Comparison of ENCODE assay signal across 29 cellular contexts in genomic region chr1:208728815-208729214, GRCh38.
"Had no signal": no experiment of that assay in that cellular context is flagged by ENCODE, and none has a peak within 500 bp of the region (broad histone marks: within the 10 kb centered on the region; RNA-seq: fewer than 3 reads in every experiment).

No MANE protein-coding gene starts in this region.

- H3K9ac ChIP-seq: neural progenitor cell, parathyroid adenoma had no signal

- H3K36me3 ChIP-seq: left lung, lower lobe of right lung, neural progenitor cell, neutrophil, right atrium auricular region, right lobe of liver, transverse colon, upper lobe of left lung, vagina had no signal

- H3K9me3 ChIP-seq: lower lobe of right lung, neutrophil, right lobe of liver, transverse colon, upper lobe of left lung, vagina had no signal

- H3K27ac ChIP-seq: left lung, lower lobe of right lung, neural progenitor cell, neutrophil, parathyroid adenoma, right atrium auricular region, right lobe of liver, transverse colon, upper lobe of left lung, vagina had no signal

- H3K4me1 ChIP-seq: left lung, lower lobe of right lung, parathyroid adenoma, right atrium auricular region, right lobe of liver, transverse colon, vagina had no signal

- H3K4me3 ChIP-seq: left lung, lower lobe of right lung, neural progenitor cell, right atrium auricular region, right lobe of liver, smooth muscle cell, transverse colon, upper lobe of left lung, vagina had no signal

- FAIRE-seq: islet of Langerhans, kidney had no signal

- H3K79me2 ChIP-seq: parathyroid adenoma had no signal

- H3K4me2 ChIP-seq: neural progenitor cell, smooth muscle cell had no signal

- H3K27me3 ChIP-seq: left lung, neural progenitor cell, right atrium auricular region, right lobe of liver, transverse colon, upper lobe of left lung, vagina had no signal

- DNase-seq: immature natural killer cell; kidney; left colon; left lung; lower lobe of right lung; mammary epithelial cell; mesenchymal stem cell; naive B cell; natural killer cell; nephron progenitor cell; occipital lobe; right lobe of liver; stimulated activated CD4-positive, alpha-beta T cell treated with anti-CD3 and anti-CD28 coated beads, Interleukin-1b, Interleukin-23, amount 100 ng/mL, for 48 hours; stimulated activated CD4-positive, alpha-beta T cell treated with anti-CD3 and anti-CD28 coated beads, Interleukin-2, amount 100 ng/mL, for 48 hours; stimulated activated CD4-positive, alpha-beta T cell treated with anti-CD3 and anti-CD28 coated beads, Interleukin-4, amount 100 ng/mL, for 4 hours; stimulated activated CD8-positive, alpha-beta memory T cell treated with anti-CD3 and anti-CD28 coated beads, Interleukin-4, amount 100 ng/mL, for 48 hours; stimulated activated naive CD4-positive, alpha-beta T cell treated with Interleukin-2 at 50 U/mL for 16 hours; stimulated activated naive CD8-positive, alpha-beta T cell treated with anti-CD3 and anti-CD28 coated beads, Interleukin-15, amount 100 ng/mL, for 72 hours; substantia nigra; transverse colon; upper lobe of left lung had no signal

- H2AFZ ChIP-seq: neural progenitor cell, parathyroid adenoma had no signal

- ATAC-seq: left colon; left lung; lower lobe of right lung; natural killer cell; right lobe of liver; stimulated activated memory B cell treated with anti-CD40 and anti-IgM and Interleukin-4, amounts not matched to agents 10 μg/mL and 1 μg/mL and 100 μg/mL, for 72 hours; stimulated activated naive CD8-positive, alpha-beta T cell treated with anti-CD3 and anti-CD28 coated beads, Interleukin-15, amount 100 ng/mL, for 72 hours had no signal
